ENCODE assay signal across 11 cellular contexts in the genomic region with DNA sequence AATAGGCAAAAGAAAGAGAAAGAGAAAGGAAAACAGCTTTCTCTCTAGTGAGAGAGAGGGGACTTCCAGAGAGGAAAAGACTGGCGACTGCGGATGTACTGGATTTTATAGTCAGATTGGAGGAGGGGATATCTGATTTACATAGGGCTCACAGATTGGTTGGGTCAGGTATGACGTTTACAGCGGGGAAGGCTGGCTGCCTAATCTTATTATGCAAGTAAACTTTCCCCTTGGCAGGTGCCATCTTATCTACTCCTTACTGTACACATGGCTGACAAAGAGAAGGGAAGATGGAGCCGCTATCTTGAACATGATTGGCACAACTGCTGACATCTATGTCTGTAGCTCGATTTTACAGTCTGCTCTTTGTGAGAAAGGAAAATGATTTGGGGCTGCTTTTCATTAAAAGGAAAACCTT. TPM values are rescaled to one million over a fixed set of nuclear protein-coding genes. Genes with fewer than 3 reads are reported as not detected.
A peak's percentile ranks its signal among the peaks of the same experiment; 100 is the strongest.
DNase-seq lines count a peak whose midpoint lies in the region; ATAC-seq and TF ChIP-seq lines count a peak whose summit lies in the region.
"Had no signal": no experiment of that assay in that cellular context is flagged by ENCODE, and none has a peak within 500 bp of the region (broad histone marks: within the 10 kb centered on the region; RNA-seq: fewer than 3 reads in every experiment).

No MANE protein-coding gene starts in this region.

- H3K27ac ChIP-seq in right lobe of liver (no peak overlapping the region), PC-9 (no peak overlapping the region)

- peaks cover 19% of the 10 kb centered on the region for H4K20me1 ChIP-seq in PC-9 (ENCODE audit: insufficient read depth)

- ATAC-seq in right lobe of liver (peak; percentile 47 to 68 (median 53)), left colon (no peak)

- intact Hi-C loops in right lobe of liver (cut with DNase I) (no loop called here), left colon (cut with DNase I, micrococcal nuclease) (no loop called here), PC-9 (cut with micrococcal nuclease; ENCODE audit: unreplicated experiment) (no loop called here)

- no TSS peak for BruUV-seq in PC-9 (replicated peaks; lab: Mats Ljungman, UMichigan)

- no peak overlapping the region for H2AFZ ChIP-seq in PC-9

- H3K9me2 ChIP-seq in PC-9 (ENCODE audit: insufficient read depth), result no peaks in the 10 kb centered on the region

- 69% methylated on average over 6 of the region's 6 CpGs for WGBS in right lobe of liver (ENCODE audit: insufficient coverage, low coverage, low lambda C conversion rate, missing lambda C conversion rate)

- POLR2A ChIA-PET in PC-9 (lab: Charles Lee; ENCODE audit: unreplicated experiment), result no interaction called here

- no peak overlapping the region for H3K4me3 ChIP-seq in right lobe of liver
- no peak overlapping the region for H3K4me3 ChIP-seq in PC-9
- H3K4me3 ChIP-seq: BLaER1 treated with 17β-estradiol and CSF1 and Interleukin-3, amounts not matched to agents 10 nM and 100 nM had no signal

- DNase-seq in A172 (ENCODE audit: low spot score) (peak; percentile 94), NCI-H146 (lab: John Stamatoyannopoulos, UW) (peak; percentile 70), dermis blood vessel endothelial cell (peak; percentile 72), right lobe of liver (no peak), NCI-H446 (lab: John Stamatoyannopoulos, UW) (no peak), left colon (no peak), PC-9 (no peak)
- DNase-seq in activated CD4-positive, CD25-positive, alpha-beta regulatory T cell treated with anti-CD3 and anti-CD28 coated beads, Interleukin-2, amount 50 U/mL, for 72 hours, result no peak
- DNase-seq: activated CD4-positive, alpha-beta T cell treated with anti-CD3 and anti-CD28 coated beads for 1 hour; Kasumi-1 had no signal

- H3K4me1 ChIP-seq in right lobe of liver, result no peaks in the 10 kb centered on the region
- H3K4me1 ChIP-seq in PC-9 (replicated peaks; ENCODE audit: insufficient read depth), result peaks cover 19% of the 10 kb centered on the region

- no peaks in the 10 kb centered on the region for H3F3A ChIP-seq in PC-9 (ENCODE audit: insufficient read depth, low read depth)

- TF ChIP-seq POLR2A in right lobe of liver (IDR thresholded peaks at IDR 0.05), result peak; percentile 42

- CTCF ChIA-PET in PC-9 (lab: Charles Lee), result no interaction called here

- H3K36me3 ChIP-seq in right lobe of liver (no peaks in the 10 kb centered on the region), PC-9 (ENCODE audit: low read depth) (no peaks in the 10 kb centered on the region)

- H3K9me3 ChIP-seq in right lobe of liver (no peaks in the 10 kb centered on the region), PC-9 (ENCODE audit: insufficient read depth, low read depth) (no peaks in the 10 kb centered on the region)
- H3K9me3 ChIP-seq: BLaER1 treated with 17β-estradiol and CSF1 and Interleukin-3, amounts not matched to agents 10 nM and 100 nM had no signal

- H3K79me2 ChIP-seq in PC-9 (ENCODE audit: low read depth), result peaks cover 77% of the 10 kb centered on the region

- TF ChIP-seq CTCF in right lobe of liver (IDR thresholded peaks at IDR 0.05) (no peak), PC-9 (conservative IDR thresholded peaks at IDR 0.05) (no peak)

- no peak overlapping the region for H3K4me2 ChIP-seq in PC-9

- H3K27me3 ChIP-seq in right lobe of liver, result no peaks in the 10 kb centered on the region
- H3K27me3 ChIP-seq in PC-9 (ENCODE audit: insufficient read depth, low read depth), result no peaks in the 10 kb centered on the region
- H3K27me3 ChIP-seq: BLaER1 treated with 17β-estradiol and CSF1 and Interleukin-3, amounts not matched to agents 10 nM and 100 nM had no signal

RNA-seq across cellular contexts. Expression of gene RBPJ, which starts 25.4 kb away (rescaled TPM):
- 31.1 and 41.3 TPM in 2 replicates for total RNA-seq in A172 (2014; rRNA removed; shearing (Covaris generic))
- total RNA-seq in dermis blood vessel endothelial cell, result 53.9 and 77.2 TPM in 2 replicates
- 10 to 100 TPM; 12.0 to 29.3 (median 19.6) TPM for total RNA-seq in right lobe of liver
- 10 to 100 TPM; 32.6 to 53.2 TPM for total RNA-seq in left colon
- 40.0 and 53.8 TPM in 2 replicates for total RNA-seq in PC-9 (2021)

Comparison
In these comparisons a context has a peak if more than half of its experiments do, and no peak if none do; other contexts are left out.
1. DNase-seq: peak in A172 (single experiment), NCI-H146 (single experiment) and dermis blood vessel endothelial cell (single experiment); none in right lobe of liver (0 of 3), activated CD4-positive, CD25-positive, alpha-beta regulatory T cell treated with anti-CD3 and anti-CD28 coated beads, Interleukin-2, amount 50 U/mL, for 72 hours (single experiment), NCI-H446 (0 of 2), left colon (0 of 2) and PC-9 (0 of 2).